8 cellular contexts compared by ENCODE assay signal in the genomic region with DNA sequence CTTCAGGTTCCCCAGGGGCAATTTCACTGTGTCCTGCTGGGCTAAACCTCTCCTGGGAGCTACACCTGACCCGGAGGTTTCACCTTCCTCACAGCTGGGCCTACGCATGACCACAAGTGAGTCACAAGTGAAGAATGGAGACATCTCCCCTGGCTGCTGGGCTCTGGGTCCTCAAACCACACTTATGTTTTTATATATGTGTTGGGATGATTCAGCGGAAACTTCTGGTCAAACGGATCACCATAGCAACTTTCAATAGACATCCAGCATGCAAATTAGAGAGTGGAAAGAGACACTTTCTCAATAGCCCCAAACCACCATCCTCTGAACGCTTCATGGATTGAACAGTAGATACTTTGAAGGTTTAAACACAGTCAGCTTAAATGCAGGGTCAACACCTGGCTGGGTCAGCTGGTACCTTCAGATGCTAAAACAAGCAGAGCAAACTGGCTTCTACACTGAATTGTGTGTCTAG. TPM values are rescaled to one million over a fixed set of nuclear protein-coding genes. Genes with fewer than 3 reads are reported as not detected.
DNase-seq lines count a peak whose midpoint lies in the region; ATAC-seq and TF ChIP-seq lines count a peak whose summit lies in the region.

No MANE protein-coding gene starts in this region.

- H3K4me3 ChIP-seq in kidney epithelial cell (ENCODE audit: low read depth, low read length): no peak overlapping the region

- peaks cover 3% of the 10 kb centered on the region for H3K36me3 Mint-ChIP-seq in activated CD4-positive, alpha-beta T cell treated with anti-CD3 and anti-CD28 coated beads, Interleukin-2, amount 10 ng/mL, durations not matched to agents 24 days and 14 days (ENCODE audit: low read depth)

- ATAC-seq in GM19023 (IDR thresholded peaks at IDR 0.05; ENCODE audit: unreplicated experiment) (peak; percentile 92), HG03060 (IDR thresholded peaks at IDR 0.05; ENCODE audit: low read depth, unreplicated experiment) (peak; percentile 95), left ventricle myocardium superior (no peak)

- peaks cover 15% of the 10 kb centered on the region for H3K9me3 Mint-ChIP-seq in activated CD4-positive, alpha-beta T cell treated with anti-CD3 and anti-CD28 coated beads, Interleukin-2, amount 10 ng/mL, durations not matched to agents 24 days and 14 days

- intact Hi-C loops in activated CD4-positive, alpha-beta T cell treated with anti-CD3 and anti-CD28 coated beads, Interleukin-2, amount 10 ng/mL, durations not matched to agents 24 days and 14 days (cut with micrococcal nuclease): loop anchor here (1.0 to 5.0 kb wide), 9 partner anchors 10 to 850 kb away; no protein-coding TSS in a partner anchor
- intact Hi-C loops in left ventricle myocardium superior (cut with micrococcal nuclease): no loop called here

- no peaks in the 10 kb centered on the region for H3K36me3 ChIP-seq in kidney epithelial cell (ENCODE audit: control insufficient read depth, insufficient read depth, low read length)

- peaks cover 57% of the 10 kb centered on the region for H3K4me1 Mint-ChIP-seq in activated CD4-positive, alpha-beta T cell treated with anti-CD3 and anti-CD28 coated beads, Interleukin-2, amount 10 ng/mL, durations not matched to agents 24 days and 14 days

- H3K4me3 Mint-ChIP-seq in activated CD4-positive, alpha-beta T cell treated with anti-CD3 and anti-CD28 coated beads, Interleukin-2, amount 10 ng/mL, durations not matched to agents 24 days and 14 days: peak overlapping the region; percentile 70

- peak; percentile 91 for DNase-seq in activated CD4-positive, alpha-beta T cell treated with anti-CD3 and anti-CD28 coated beads, Interleukin-2, amount 10 ng/mL, durations not matched to agents 24 days and 14 days
- DNase-seq in kidney epithelial cell (ENCODE audit: low read depth): peak; percentile 90
- DNase-seq in GDM1 (lab: John Stamatoyannopoulos, UW): no peak
- DNase-seq in C1 segment of cervical spinal cord (lab: John Stamatoyannopoulos, UW): no peak
- no peak for DNase-seq in NCI-H2029 (lab: John Stamatoyannopoulos, UW)
- DNase-seq in left ventricle myocardium superior: no peak

- peaks cover 15% of the 10 kb centered on the region for H3K27me3 Mint-ChIP-seq in activated CD4-positive, alpha-beta T cell treated with anti-CD3 and anti-CD28 coated beads, Interleukin-2, amount 10 ng/mL, durations not matched to agents 24 days and 14 days

- TF ChIP-seq CTCF in kidney epithelial cell (IDR thresholded peaks at IDR 0.05; ENCODE audit: insufficient read depth, low read length, poor library complexity, severe bottlenecking): no peak

- no peaks in the 10 kb centered on the region for H3K27me3 ChIP-seq in kidney epithelial cell (ENCODE audit: control insufficient read depth, insufficient read depth, low read length)

- peak overlapping the region; percentile 88 for H3K27ac Mint-ChIP-seq in activated CD4-positive, alpha-beta T cell treated with anti-CD3 and anti-CD28 coated beads, Interleukin-2, amount 10 ng/mL, durations not matched to agents 24 days and 14 days

RNA-seq across cellular contexts. Expression of gene MAF, which starts 28.0 kb away (rescaled TPM):
- 61.5 and 62.8 TPM in 2 replicates for total RNA-seq in activated CD4-positive, alpha-beta T cell treated with anti-CD3 and anti-CD28 coated beads, Interleukin-2, amount 10 ng/mL, durations not matched to agents 24 days and 14 days
- 5.0 and 10.7 TPM in 2 replicates for total RNA-seq in kidney epithelial cell
- total RNA-seq in left ventricle myocardium superior: 18.8 TPM

Comparison
In these comparisons a context has a peak if more than half of its experiments do, and no peak if none do; other contexts are left out.
1. DNase-seq: peak in activated CD4-positive, alpha-beta T cell treated with anti-CD3 and anti-CD28 coated beads, Interleukin-2, amount 10 ng/mL, durations not matched to agents 24 days and 14 days (single experiment) and kidney epithelial cell (single experiment); none in GDM1 (single experiment), C1 segment of cervical spinal cord (0 of 14), NCI-H2029 (single experiment) and left ventricle myocardium superior (single experiment).